In the genomic region with DNA sequence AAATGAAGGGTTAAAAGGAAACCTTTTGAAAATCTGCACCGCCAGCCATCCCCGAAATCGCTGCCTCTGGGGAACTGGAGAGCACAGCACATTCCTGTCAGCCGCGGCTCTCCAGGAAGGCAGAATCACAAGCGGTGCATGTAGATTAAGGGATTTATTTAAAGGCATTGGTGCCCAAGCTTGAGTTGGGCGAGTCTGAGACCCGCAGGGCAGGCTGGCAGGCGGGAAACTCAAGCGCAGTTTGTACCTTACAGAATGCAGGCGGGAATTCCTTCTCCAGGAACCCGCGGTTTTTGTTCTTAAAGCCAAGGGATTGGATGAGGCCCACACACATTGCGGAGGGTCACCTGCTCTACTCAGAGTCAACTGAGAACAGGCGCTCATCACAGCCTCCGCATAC, we compare ENCODE assay signal across 23 cellular contexts. TPM values are rescaled to one million over a fixed set of nuclear protein-coding genes. Genes with fewer than 3 reads are reported as not detected.
DNase-seq lines count a peak whose midpoint lies in the region; ATAC-seq and TF ChIP-seq lines count a peak whose summit lies in the region.
"Had no signal": no experiment of that assay in that cellular context is flagged by ENCODE, and none has a peak within 500 bp of the region (broad histone marks: within the 10 kb centered on the region; RNA-seq: fewer than 3 reads in every experiment).

No MANE protein-coding gene starts in this region.

- no peak for TF ChIP-seq CTCF in type B pancreatic cell (conservative IDR thresholded peaks at IDR 0.05)

- peaks cover 23% of the 10 kb centered on the region for H3K4me1 Mint-ChIP-seq in activated CD4-positive, alpha-beta T cell treated with anti-CD3 and anti-CD28 coated beads for 36 hours
- H3K4me1 Mint-ChIP-seq in type B pancreatic cell (ENCODE audit: unreplicated experiment): peaks cover 9% of the 10 kb centered on the region
- H3K4me1 Mint-ChIP-seq in effector memory CD8-positive, alpha-beta T cell (ENCODE audit: low read depth in 2 of 2): peaks cover 15 to 17% of the 10 kb centered on the region in 2 donors

- H3K4me3 ChIP-seq in ectodermal cell (ENCODE audit: insufficient read depth, low read depth, low read length) (no peak overlapping the region), mucosa of stomach (ENCODE audit: low read length) (no peak overlapping the region)
- H3K4me3 ChIP-seq: adrenal gland, cardiac muscle cell, esophagus squamous epithelium had no signal

- no peak for DNase-seq in activated CD4-positive, alpha-beta T cell treated with anti-CD3 and anti-CD28 coated beads for 36 hours
- no peak for DNase-seq in activated CD4-positive, alpha-beta T cell treated with anti-CD3 and anti-CD28 coated beads for 1 hour
- DNase-seq in type B pancreatic cell (ENCODE audit: extremely low spot score, unreplicated experiment): no peak
- DNase-seq in effector memory CD8-positive, alpha-beta T cell: no peak
- DNase-seq: adrenal gland; esophagus squamous epithelium; KG1; kidney; mammary epithelial cell; NCI-H2029; NCI-H526 treated with DMSO at 0.1 percent for 48 hours; SIG-M5; stimulated activated CD4-positive, alpha-beta T cell treated with anti-CD3 and anti-CD28 coated beads, Interleukin-12 subunit alpha, Interleukin-12 subunit beta, amount 100 ng/mL, for 4 hours had no signal

- H3K9me3 Mint-ChIP-seq in activated CD4-positive, alpha-beta T cell treated with anti-CD3 and anti-CD28 coated beads for 36 hours (ENCODE audit: low read depth): no peaks in the 10 kb centered on the region
- H3K9me3 Mint-ChIP-seq in type B pancreatic cell: peaks cover 6% of the 10 kb centered on the region
- no peaks in the 10 kb centered on the region for H3K9me3 Mint-ChIP-seq in effector memory CD8-positive, alpha-beta T cell
- H3K9me3 Mint-ChIP-seq: natural killer cell treated with Interleukin-12 subunit alpha and Interleukin-12 subunit beta and Interleukin-15 and Interleukin-18, amount 100 ng/mL, for 72 hours; T-helper 2 cell treated with Interferon-gamma antibody and Interleukin-4, amounts not matched to agents 5 μg/mL and 100 μg/mL, for 36 hours had no signal

- H3K9ac ChIP-seq in mucosa of stomach (ENCODE audit: low read length): peak overlapping the region; percentile 19

- H3K27me3 ChIP-seq in ectodermal cell (ENCODE audit: control insufficient read depth, insufficient read depth, low read length, poor library complexity, severe bottlenecking): no peaks in the 10 kb centered on the region
- H3K27me3 ChIP-seq in mucosa of stomach (ENCODE audit: control insufficient read depth, insufficient read depth, low read length): no peaks in the 10 kb centered on the region
- H3K27me3 ChIP-seq: adrenal gland had no signal

- CTCF ChIA-PET in activated CD4-positive, alpha-beta T cell treated with anti-CD3 and anti-CD28 coated beads for 36 hours (lab: Charles Lee): interaction anchor here (1.0 to 1.1 kb wide), 2 partner anchors 8 to 372 kb away, joined by 3 to 4 read pairs; no protein-coding TSS in a partner anchor

- WGBS in ectodermal cell, 2 experiments: 3% methylated on average over 16 of the region's 16 CpGs

- peaks cover 14% of the 10 kb centered on the region for H3K4me1 ChIP-seq in ectodermal cell (ENCODE audit: control insufficient read depth, insufficient read depth, low read length)
- no peaks in the 10 kb centered on the region for H3K4me1 ChIP-seq in mucosa of stomach (ENCODE audit: control insufficient read depth, insufficient read depth, low read length)

- H3K9me3 ChIP-seq in ectodermal cell (ENCODE audit: control insufficient read depth, low read length): no peaks in the 10 kb centered on the region
- H3K9me3 ChIP-seq in mucosa of stomach (ENCODE audit: control insufficient read depth, low read length): no peaks in the 10 kb centered on the region
- H3K9me3 ChIP-seq: adrenal gland, esophagus squamous epithelium had no signal

- peak overlapping the region; percentile 27 for H3K27ac ChIP-seq in ectodermal cell (ENCODE audit: insufficient read depth, low read depth, low read length, poor library complexity, severe bottlenecking)
- H3K27ac ChIP-seq: adrenal gland, cardiac muscle cell, esophagus squamous epithelium, HL-60 had no signal

- intact Hi-C loops in activated CD4-positive, alpha-beta T cell treated with anti-CD3 and anti-CD28 coated beads for 36 hours (cut with DNase I, micrococcal nuclease): no loop called here

- POLR2A ChIA-PET in activated CD4-positive, alpha-beta T cell treated with anti-CD3 and anti-CD28 coated beads for 36 hours (lab: Charles Lee): no interaction called here

- no peak overlapping the region for H3K27ac Mint-ChIP-seq in activated CD4-positive, alpha-beta T cell treated with anti-CD3 and anti-CD28 coated beads for 36 hours
- no peak overlapping the region for H3K27ac Mint-ChIP-seq in type B pancreatic cell
- H3K27ac Mint-ChIP-seq in effector memory CD8-positive, alpha-beta T cell: no peak overlapping the region
- H3K27ac Mint-ChIP-seq: natural killer cell treated with Interleukin-12 subunit alpha and Interleukin-12 subunit beta and Interleukin-15 and Interleukin-18, amount 100 ng/mL, for 72 hours; T-helper 2 cell treated with Interferon-gamma antibody and Interleukin-4, amounts not matched to agents 5 μg/mL and 100 μg/mL, for 36 hours had no signal

- no peak for ATAC-seq in activated CD4-positive, alpha-beta T cell treated with anti-CD3 and anti-CD28 coated beads for 36 hours
- ATAC-seq in HG02571 (IDR thresholded peaks at IDR 0.05; ENCODE audit: unreplicated experiment) (no peak), HG03045 (IDR thresholded peaks at IDR 0.05; ENCODE audit: unreplicated experiment) (no peak)
- ATAC-seq in effector memory CD8-positive, alpha-beta T cell (replicated peaks): no peak
- ATAC-seq: activated CD4-positive, CD25-positive, alpha-beta regulatory T cell treated with anti-CD3 and anti-CD28 coated beads, Interleukin-2, amount 50 U/mL, for 24 hours; natural killer cell treated with Interleukin-12 subunit alpha and Interleukin-12 subunit beta and Interleukin-15 and Interleukin-18, amount 100 ng/mL, for 72 hours had no signal

- no peaks in the 10 kb centered on the region for H3K36me3 Mint-ChIP-seq in activated CD4-positive, alpha-beta T cell treated with anti-CD3 and anti-CD28 coated beads for 36 hours (ENCODE audit: low read depth)
- H3K36me3 Mint-ChIP-seq in type B pancreatic cell: no peaks in the 10 kb centered on the region
- no peaks in the 10 kb centered on the region for H3K36me3 Mint-ChIP-seq in effector memory CD8-positive, alpha-beta T cell (ENCODE audit: insufficient read depth)
- H3K36me3 Mint-ChIP-seq: natural killer cell treated with Interleukin-12 subunit alpha and Interleukin-12 subunit beta and Interleukin-15 and Interleukin-18, amount 100 ng/mL, for 72 hours had no signal

- H3K27me3 Mint-ChIP-seq in activated CD4-positive, alpha-beta T cell treated with anti-CD3 and anti-CD28 coated beads for 36 hours: peaks cover 3% of the 10 kb centered on the region
- H3K27me3 Mint-ChIP-seq in type B pancreatic cell: peaks cover 61% of the 10 kb centered on the region
- H3K27me3 Mint-ChIP-seq in effector memory CD8-positive, alpha-beta T cell: peaks cover 9 to 11% of the 10 kb centered on the region in 2 donors

- H3K4me3 Mint-ChIP-seq in activated CD4-positive, alpha-beta T cell treated with anti-CD3 and anti-CD28 coated beads for 36 hours: peak overlapping the region; percentile 30
- peak overlapping the region; percentile 37 for H3K4me3 Mint-ChIP-seq in type B pancreatic cell
- H3K4me3 Mint-ChIP-seq in effector memory CD8-positive, alpha-beta T cell: no peak overlapping the region
- H3K4me3 Mint-ChIP-seq: natural killer cell treated with Interleukin-12 subunit alpha and Interleukin-12 subunit beta and Interleukin-15 and Interleukin-18, amount 100 ng/mL, for 72 hours; T-helper 2 cell treated with Interferon-gamma antibody and Interleukin-4, amounts not matched to agents 5 μg/mL and 100 μg/mL, for 36 hours had no signal

- no peaks in the 10 kb centered on the region for H3K36me3 ChIP-seq in ectodermal cell (ENCODE audit: control insufficient read depth, insufficient read depth, low read length)
- H3K36me3 ChIP-seq in mucosa of stomach (ENCODE audit: control insufficient read depth, insufficient read depth, low read length): no peaks in the 10 kb centered on the region
- H3K36me3 ChIP-seq: adrenal gland, cardiac muscle cell, esophagus squamous epithelium had no signal

RNA-seq across cellular contexts. Expression of a gene that starts 10.8 kb away (rescaled TPM):
- not detected for total RNA-seq in activated CD4-positive, alpha-beta T cell treated with anti-CD3 and anti-CD28 coated beads for 36 hours
- not detected for polyA plus RNA-seq in ectodermal cell (2013, experiment 1 of 4)
- polyA plus RNA-seq in ectodermal cell (2013, experiment 2 of 4): not detected
- not detected for polyA plus RNA-seq in ectodermal cell (2013, experiment 3 of 4)
- not detected for polyA plus RNA-seq in ectodermal cell (2013, experiment 4 of 4)
- total RNA-seq in type B pancreatic cell (ENCODE audit: low replicate concordance): not detected in 2 replicates
- total RNA-seq: adrenal gland; cardiac muscle cell; esophagus squamous epithelium; mammary epithelial cell; natural killer cell treated with Interleukin-12 subunit alpha and Interleukin-12 subunit beta and Interleukin-15 and Interleukin-18, amount 100 ng/mL, for 72 hours; pulmonary artery endothelial cell had no signal
- polyA plus RNA-seq: adrenal gland, cardiac muscle cell, mammary epithelial cell had no signal

RNA-seq across cellular contexts. Expression of a gene that starts 24.1 kb away (rescaled TPM):
- total RNA-seq in activated CD4-positive, alpha-beta T cell treated with anti-CD3 and anti-CD28 coated beads for 36 hours: 1 to 10 TPM; 3.4 to 4.0 TPM
- not detected for polyA plus RNA-seq in ectodermal cell (2013, experiment 1 of 4)
- polyA plus RNA-seq in ectodermal cell (2013, experiment 2 of 4): not detected
- not detected for polyA plus RNA-seq in ectodermal cell (2013, experiment 3 of 4)
- not detected for polyA plus RNA-seq in ectodermal cell (2013, experiment 4 of 4)
- total RNA-seq in type B pancreatic cell (ENCODE audit: low replicate concordance): not detected in 2 replicates
- total RNA-seq: adrenal gland, cardiac muscle cell, mammary epithelial cell, pulmonary artery endothelial cell had no signal
- polyA plus RNA-seq: adrenal gland, cardiac muscle cell, mammary epithelial cell had no signal

Comparison
In these comparisons a context has a peak if more than half of its experiments do, and no peak if none do; other contexts are left out.
1. H3K4me3 Mint-ChIP-seq: peak in activated CD4-positive, alpha-beta T cell treated with anti-CD3 and anti-CD28 coated beads for 36 hours (single experiment) and type B pancreatic cell (single experiment); none in effector memory CD8-positive, alpha-beta T cell (0 of 2).